In the genomic region with DNA sequence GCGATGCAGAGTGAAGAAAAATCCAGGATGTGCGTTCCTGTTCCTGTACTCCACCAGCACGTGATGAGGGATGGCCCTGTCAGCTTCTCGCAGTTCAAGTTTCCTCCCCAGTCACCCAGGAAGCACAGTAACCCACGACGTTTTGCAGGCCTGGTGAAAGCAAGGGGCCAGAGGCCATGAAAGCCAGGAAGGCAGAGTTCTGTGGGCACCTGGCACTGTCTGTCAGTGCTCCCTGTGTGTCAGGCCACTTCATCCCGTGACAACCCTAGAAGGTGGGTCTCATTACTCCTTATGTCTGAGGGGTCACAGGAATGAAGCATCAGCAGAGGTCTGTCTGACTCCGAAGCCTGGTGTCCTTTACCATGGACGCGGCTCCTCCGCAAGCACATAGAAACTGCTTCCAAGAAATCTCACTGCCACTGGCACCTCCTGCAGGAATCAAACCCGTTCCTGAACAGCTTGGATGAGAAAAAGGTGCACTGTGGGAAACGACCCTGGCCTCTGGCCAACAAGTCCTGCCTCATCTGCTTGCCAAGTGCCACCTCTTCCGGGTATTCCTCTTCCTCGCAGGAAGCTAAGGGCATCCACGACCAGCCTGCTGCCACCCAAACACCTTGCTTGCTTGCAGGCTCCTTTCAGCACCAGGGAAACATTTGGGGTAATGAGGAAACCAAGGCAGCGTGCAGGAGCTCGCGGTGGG, we compare ENCODE assay signal across 1 cellular context.
TF ChIP-seq lines count a peak whose summit lies in the region.

No MANE protein-coding gene starts in this region.

TF ChIP-seq in H1, 55 proteins besides CTCF, POLR2A, EP300 and RAD21:
- TF ChIP-seq RBBP5 (IDR thresholded peaks at IDR 0.05; ENCODE audit: borderline replicate concordance, low read depth, low read length) (no peak), ZNF274 (IDR thresholded peaks at IDR 0.05; ENCODE audit: borderline replicate concordance, extremely low read depth, low read length) (no peak), KDM4A (IDR thresholded peaks at IDR 0.05; ENCODE audit: low read depth, low read length, severe bottlenecking) (no peak), E2F6 (IDR thresholded peaks at IDR 0.05) (no peak), CTBP2 (IDR thresholded peaks at IDR 0.05; ENCODE audit: borderline replicate concordance, insufficient read depth, insufficient read length, low read length) (no peak), GABPA (IDR thresholded peaks at IDR 0.05; ENCODE audit: borderline replicate concordance, insufficient read depth, low read length) (no peak), USF2 (IDR thresholded peaks at IDR 0.05; ENCODE audit: low read length) (no peak), SP1 (IDR thresholded peaks at IDR 0.05; ENCODE audit: low read depth, low read length) (no peak), CBX8 (IDR thresholded peaks at IDR 0.05; ENCODE audit: borderline replicate concordance, low read depth, low read length) (no peak), NRF1 (IDR thresholded peaks at IDR 0.05; ENCODE audit: low read depth, low read length) (no peak), BRCA1 (IDR thresholded peaks at IDR 0.05; ENCODE audit: low read depth, low read length) (no peak), EZH2 (IDR thresholded peaks at IDR 0.05; ENCODE audit: low read depth, low read length, severe bottlenecking) (no peak), POLR2AphosphoS5 (IDR thresholded peaks at IDR 0.05; ENCODE audit: low read depth, low read length) (no peak)
